23 cellular contexts compared by ENCODE assay signal in the genomic region with DNA sequence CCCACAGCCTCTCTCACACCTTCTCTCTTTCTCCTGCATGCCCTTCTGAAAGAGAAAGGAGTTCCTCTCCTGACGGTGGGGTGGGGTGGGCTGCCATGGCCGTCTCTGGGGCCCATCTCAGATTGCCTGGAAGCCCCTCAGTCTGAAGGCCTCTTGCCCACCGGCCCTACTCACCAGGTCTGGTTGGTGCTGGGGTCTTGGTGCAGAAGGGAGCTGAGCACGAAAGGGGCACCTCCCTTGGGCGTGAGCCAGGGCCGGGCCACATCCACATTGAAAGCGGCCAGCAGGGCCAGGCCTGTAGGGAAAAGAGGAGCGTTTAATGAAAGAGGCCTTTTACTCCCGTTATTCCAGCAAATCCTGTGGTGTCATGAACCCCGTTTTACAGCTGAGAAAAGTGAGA. TPM values are rescaled to one million over a fixed set of nuclear protein-coding genes. Genes with fewer than 3 reads are reported as not detected.
DNase-seq lines count a peak whose midpoint lies in the region; ATAC-seq, FAIRE-seq and TF ChIP-seq lines count a peak whose summit lies in the region.
"Had no signal": no experiment of that assay in that cellular context is flagged by ENCODE, and none has a peak within 500 bp of the region (broad histone marks: within the 10 kb centered on the region; RNA-seq: fewer than 3 reads in every experiment).

No MANE protein-coding gene starts in this region.

- H2BK5ac ChIP-seq in neuronal stem cell (ENCODE audit: low read length): no peak overlapping the region

- no peak overlapping the region for H3K4me3 Mint-ChIP-seq in natural killer cell treated with Interleukin-12 subunit alpha and Interleukin-12 subunit beta and Interleukin-15 and Interleukin-18, amount 100 ng/mL, for 72 hours
- no peak overlapping the region for H3K4me3 Mint-ChIP-seq in natural killer cell
- H3K4me3 Mint-ChIP-seq in stimulated activated naive B cell treated with anti-CD40 and anti-IgM and Interleukin-4, amounts not matched to agents 10 μg/mL and 1 μg/mL and 100 μg/mL, for 72 hours: no peak overlapping the region
- H3K4me3 Mint-ChIP-seq: B cell; CD4-positive, CD25-positive, alpha-beta regulatory T cell; CD8-positive, alpha-beta T cell; H9 had no signal

- H3K27ac ChIP-seq in neuronal stem cell (replicated peaks; ENCODE audit: low read length) (no peak overlapping the region), spleen (no peak overlapping the region)
- H3K27ac ChIP-seq: 22Rv1, BLaER1, C4-2B had no signal

- no peak overlapping the region for H4K91ac ChIP-seq in neuronal stem cell (ENCODE audit: low read depth, low read length, poor library complexity)

- no peak overlapping the region for H2AK5ac ChIP-seq in neuronal stem cell (ENCODE audit: low read depth, low read length)

- no peak overlapping the region for H3K4me2 ChIP-seq in neuronal stem cell (ENCODE audit: insufficient read depth, low read length, poor library complexity, severe bottlenecking)
- H3K4me2 ChIP-seq: BLaER1 had no signal

- peak overlapping the region; percentile 52 for H3K18ac ChIP-seq in neuronal stem cell (ENCODE audit: low read length)

- no peak overlapping the region for H3K4ac ChIP-seq in neuronal stem cell (ENCODE audit: low read length)

- H3K36me3 Mint-ChIP-seq in natural killer cell treated with Interleukin-12 subunit alpha and Interleukin-12 subunit beta and Interleukin-15 and Interleukin-18, amount 100 ng/mL, for 72 hours: no peaks in the 10 kb centered on the region
- H3K36me3 Mint-ChIP-seq in natural killer cell: no peaks in the 10 kb centered on the region
- H3K36me3 Mint-ChIP-seq in stimulated activated naive B cell treated with anti-CD40 and anti-IgM and Interleukin-4, amounts not matched to agents 10 μg/mL and 1 μg/mL and 100 μg/mL, for 72 hours: no peaks in the 10 kb centered on the region
- H3K36me3 Mint-ChIP-seq: CD4-positive, CD25-positive, alpha-beta regulatory T cell; CD8-positive, alpha-beta T cell had no signal

- no peak overlapping the region for H4K8ac ChIP-seq in neuronal stem cell (ENCODE audit: low read depth, low read length)

- no peak overlapping the region for H2BK15ac ChIP-seq in neuronal stem cell (ENCODE audit: low read length)

- no peak overlapping the region for H2BK12ac ChIP-seq in neuronal stem cell (ENCODE audit: low read length)

- peak; percentile 49 for DNase-seq in natural killer cell treated with Interleukin-12 subunit alpha and Interleukin-12 subunit beta and Interleukin-15 and Interleukin-18, amount 100 ng/mL, for 72 hours (ENCODE audit: low spot score)
- DNase-seq in natural killer cell (no peak), neuronal stem cell (ENCODE audit: low spot score) (no peak), spleen (peak; percentile 51), cerebellar nuclear complex (lab: John Stamatoyannopoulos, UW) (no peak), GM12892 (ENCODE audit: insufficient read length) (no peak)
- DNase-seq in stimulated activated naive B cell treated with anti-CD40 and anti-IgM and Interleukin-4, amounts not matched to agents 10 μg/mL and 1 μg/mL and 100 μg/mL, for 72 hours: no peak
- DNase-seq: Caco-2; CD4-positive, CD25-positive, alpha-beta regulatory T cell; CD8-positive, alpha-beta T cell; DMS153; DND-41; H9 had no signal

- H3K27me3 ChIP-seq in neuronal stem cell (ENCODE audit: control insufficient read depth in 3 of 3, insufficient read depth in 3 of 3, low read depth in 1 of 3, low read length in 3 of 3) (peaks cover 0 to 4% (median 0%) of the 10 kb centered on the region in 3 experiments), spleen (replicated peaks in 1 of 7) (no peaks in the 10 kb centered on the region)
- H3K27me3 ChIP-seq: BLaER1 had no signal

- peak overlapping the region in 1 of 2 donors; percentile 34 for H3K27ac Mint-ChIP-seq in natural killer cell treated with Interleukin-12 subunit alpha and Interleukin-12 subunit beta and Interleukin-15 and Interleukin-18, amount 100 ng/mL, for 72 hours
- H3K27ac Mint-ChIP-seq in natural killer cell: no peak overlapping the region
- H3K27ac Mint-ChIP-seq in stimulated activated naive B cell treated with anti-CD40 and anti-IgM and Interleukin-4, amounts not matched to agents 10 μg/mL and 1 μg/mL and 100 μg/mL, for 72 hours: peak overlapping the region; percentile 22
- H3K27ac Mint-ChIP-seq: B cell; CD4-positive, CD25-positive, alpha-beta regulatory T cell; CD8-positive, alpha-beta T cell; H9 had no signal

- no peak overlapping the region for H3K23ac ChIP-seq in neuronal stem cell (ENCODE audit: low read depth, low read length, poor library complexity)

- H2AFZ ChIP-seq in neuronal stem cell (ENCODE audit: low read length): peak overlapping the region; percentile 59

- H3K9me3 Mint-ChIP-seq in natural killer cell treated with Interleukin-12 subunit alpha and Interleukin-12 subunit beta and Interleukin-15 and Interleukin-18, amount 100 ng/mL, for 72 hours: no peaks in the 10 kb centered on the region
- H3K9me3 Mint-ChIP-seq in natural killer cell: no peaks in the 10 kb centered on the region
- no peaks in the 10 kb centered on the region for H3K9me3 Mint-ChIP-seq in stimulated activated naive B cell treated with anti-CD40 and anti-IgM and Interleukin-4, amounts not matched to agents 10 μg/mL and 1 μg/mL and 100 μg/mL, for 72 hours
- H3K9me3 Mint-ChIP-seq: CD4-positive, CD25-positive, alpha-beta regulatory T cell; CD8-positive, alpha-beta T cell had no signal

- no peak for ATAC-seq in natural killer cell treated with Interleukin-12 subunit alpha and Interleukin-12 subunit beta and Interleukin-15 and Interleukin-18, amount 100 ng/mL, for 72 hours
- ATAC-seq in natural killer cell (no peak), GM21381 (IDR thresholded peaks at IDR 0.05; ENCODE audit: unreplicated experiment) (no peak)
- no peak for ATAC-seq in stimulated activated naive B cell treated with anti-CD40 and anti-IgM and Interleukin-4, amounts not matched to agents 10 μg/mL and 1 μg/mL and 100 μg/mL, for 72 hours (replicated peaks)
- ATAC-seq: CD8-positive, alpha-beta T cell; HCT116 had no signal

- no peak for FAIRE-seq in GM12892 (lab: Jason Lieb, UNC)
- FAIRE-seq: A204.1, G401.6, GM19239, H1 had no signal

- H3K4me1 ChIP-seq in neuronal stem cell (ENCODE audit: control insufficient read depth in 2 of 2, insufficient read depth in 1 of 2, low read depth in 1 of 2, low read length in 2 of 2): no peaks in the 10 kb centered on the region
- H3K4me1 ChIP-seq in spleen: no peaks in the 10 kb centered on the region
- H3K4me1 ChIP-seq: BLaER1, Caco-2 had no signal

- peaks cover 0 to 11% of the 10 kb centered on the region in 2 donors for H3K4me1 Mint-ChIP-seq in natural killer cell treated with Interleukin-12 subunit alpha and Interleukin-12 subunit beta and Interleukin-15 and Interleukin-18, amount 100 ng/mL, for 72 hours (ENCODE audit: low read depth in 2 of 2)
- peaks cover under 1 to 9% of the 10 kb centered on the region in 2 donors for H3K4me1 Mint-ChIP-seq in natural killer cell
- H3K4me1 Mint-ChIP-seq in stimulated activated naive B cell treated with anti-CD40 and anti-IgM and Interleukin-4, amounts not matched to agents 10 μg/mL and 1 μg/mL and 100 μg/mL, for 72 hours: no peaks in the 10 kb centered on the region

- TF ChIP-seq CTCF in natural killer cell (IDR thresholded peaks at IDR 0.05) (no peak), spleen (IDR thresholded peaks at IDR 0.05 in 8 of 11, conservative IDR thresholded peaks at IDR 0.05 in 3 of 11) (no peak)

- no peak overlapping the region for H2BK120ac ChIP-seq in neuronal stem cell (ENCODE audit: low read depth, low read length)

- H3K14ac ChIP-seq in neuronal stem cell (ENCODE audit: low read length): no peak overlapping the region

- H3K4me3 ChIP-seq in neuronal stem cell (ENCODE audit: low read length in 2 of 2) (no peak overlapping the region), spleen (no peak overlapping the region)
- H3K4me3 ChIP-seq: BLaER1 had no signal

- H3K36me3 ChIP-seq in neuronal stem cell (replicated peaks in 1 of 2; ENCODE audit: control insufficient read depth in 2 of 2, insufficient read depth in 2 of 2, low read length in 2 of 2) (no peaks in the 10 kb centered on the region), spleen (no peaks in the 10 kb centered on the region)
- H3K36me3 ChIP-seq: BLaER1 had no signal

- no peaks in the 10 kb centered on the region for H3K27me3 Mint-ChIP-seq in natural killer cell treated with Interleukin-12 subunit alpha and Interleukin-12 subunit beta and Interleukin-15 and Interleukin-18, amount 100 ng/mL, for 72 hours
- H3K27me3 Mint-ChIP-seq in natural killer cell (ENCODE audit: low read depth in 2 of 2): no peaks in the 10 kb centered on the region
- no peaks in the 10 kb centered on the region for H3K27me3 Mint-ChIP-seq in stimulated activated naive B cell treated with anti-CD40 and anti-IgM and Interleukin-4, amounts not matched to agents 10 μg/mL and 1 μg/mL and 100 μg/mL, for 72 hours
- H3K27me3 Mint-ChIP-seq: B cell; CD4-positive, CD25-positive, alpha-beta regulatory T cell had no signal

- WGBS in neuronal stem cell (ENCODE audit: extremely low coverage in 2 of 2, insufficient read length in 2 of 2, insufficient replicate concordance in 1 of 2), 2 donors: no CpG with 5 or more reads among the region's 10 CpGs
- 87 to 93% (median 88%) methylated on average over 9 to 10 of the region's 10 CpGs for WGBS in spleen, 5 donors

- H3K9ac ChIP-seq in neuronal stem cell (ENCODE audit: low read depth, low read length, poor library complexity): no peak overlapping the region
- H3K9ac ChIP-seq: BLaER1 had no signal

- TF ChIP-seq POLR2A in spleen (IDR thresholded peaks at IDR 0.05) (no peak), GM12892 (IDR thresholded peaks at IDR 0.05; ENCODE audit: low read depth, low read length) (no peak)

- H3K79me1 ChIP-seq in neuronal stem cell (ENCODE audit: low read depth, low read length): peaks cover 2% of the 10 kb centered on the region

- intact Hi-C loops in natural killer cell (cut with micrococcal nuclease): no loop called here
- intact Hi-C loops in spleen (cut with DNase I; ENCODE audit: low total_unique reads): no loop called here

- H3K9me3 ChIP-seq in neuronal stem cell (replicated peaks in 1 of 2; ENCODE audit: control insufficient read depth in 2 of 2, insufficient read depth in 1 of 2, low read depth in 1 of 2, low read length in 2 of 2): no peaks in the 10 kb centered on the region
- H3K9me3 ChIP-seq in spleen: no peaks in the 10 kb centered on the region
- H3K9me3 ChIP-seq: BLaER1, Caco-2 had no signal

RNA-seq across cellular contexts. Expression of gene ITGAE, which starts 23.6 kb away (rescaled TPM):
- total RNA-seq in natural killer cell treated with Interleukin-12 subunit alpha and Interleukin-12 subunit beta and Interleukin-15 and Interleukin-18, amount 100 ng/mL, for 72 hours: 10 to 100 TPM; 73.9 to 97.8 TPM
- total RNA-seq in natural killer cell (10 to 100 TPM; 12.8 to 13.8 (median 13.8) TPM), spleen (10 to 100 TPM; 20.3 to 31.4 (median 26.3) TPM)
- 59.7 TPM for polyA plus RNA-seq in neuronal stem cell (2013, experiment 1 of 2)
- polyA plus RNA-seq in neuronal stem cell (2013, experiment 2 of 2): 59.3 TPM
- polyA plus RNA-seq in spleen: 10 to 100 TPM; 75.2 to 91.1 (median 78.3) TPM
- polyA plus RNA-seq in GM12892 (2012; ENCODE audit: missing spikeins): 23.4 TPM

RNA-seq across cellular contexts. Expression of gene HASPIN, which starts 53.7 kb away (rescaled TPM):
- 10 to 100 TPM; 44.2 to 64.6 TPM for total RNA-seq in natural killer cell treated with Interleukin-12 subunit alpha and Interleukin-12 subunit beta and Interleukin-15 and Interleukin-18, amount 100 ng/mL, for 72 hours
- total RNA-seq in natural killer cell (under 1 TPM; 0.33 to 0.79 (median 0.70) TPM), spleen (1 to 10 TPM; 1.5 to 4.7 (median 2.6) TPM)
- polyA plus RNA-seq in neuronal stem cell (2013, experiment 1 of 2): 12.3 TPM
- 12.4 TPM for polyA plus RNA-seq in neuronal stem cell (2013, experiment 2 of 2)
- polyA plus RNA-seq in spleen: 1 to 10 TPM in 2 of 3 donors, under 1 TPM in 1; 0.74 to 2.5 (median 1.8) TPM
- polyA plus RNA-seq in GM12892 (2012; ENCODE audit: missing spikeins): 4.7 TPM

Comparison
In these comparisons a context has a peak if more than half of its experiments do, and no peak if none do; other contexts are left out.
1. DNase-seq: peak in natural killer cell treated with Interleukin-12 subunit alpha and Interleukin-12 subunit beta and Interleukin-15 and Interleukin-18, amount 100 ng/mL, for 72 hours (single experiment) and spleen (single experiment); none in natural killer cell (single experiment), neuronal stem cell (single experiment), stimulated activated naive B cell treated with anti-CD40 and anti-IgM and Interleukin-4, amounts not matched to agents 10 μg/mL and 1 μg/mL and 100 μg/mL, for 72 hours (single experiment), cerebellar nuclear complex (0 of 2) and GM12892 (single experiment).
2. RNA of gene HASPIN, which starts 53.7 kb away (total RNA-seq): 44.2 to 64.6 TPM in natural killer cell treated with Interleukin-12 subunit alpha and Interleukin-12 subunit beta and Interleukin-15 and Interleukin-18, amount 100 ng/mL, for 72 hours; 1.5 to 4.7 TPM in spleen and 0.33 to 0.79 TPM in natural killer cell; every median in the first group is over 4 times any median in the second.